In the genomic region with DNA sequence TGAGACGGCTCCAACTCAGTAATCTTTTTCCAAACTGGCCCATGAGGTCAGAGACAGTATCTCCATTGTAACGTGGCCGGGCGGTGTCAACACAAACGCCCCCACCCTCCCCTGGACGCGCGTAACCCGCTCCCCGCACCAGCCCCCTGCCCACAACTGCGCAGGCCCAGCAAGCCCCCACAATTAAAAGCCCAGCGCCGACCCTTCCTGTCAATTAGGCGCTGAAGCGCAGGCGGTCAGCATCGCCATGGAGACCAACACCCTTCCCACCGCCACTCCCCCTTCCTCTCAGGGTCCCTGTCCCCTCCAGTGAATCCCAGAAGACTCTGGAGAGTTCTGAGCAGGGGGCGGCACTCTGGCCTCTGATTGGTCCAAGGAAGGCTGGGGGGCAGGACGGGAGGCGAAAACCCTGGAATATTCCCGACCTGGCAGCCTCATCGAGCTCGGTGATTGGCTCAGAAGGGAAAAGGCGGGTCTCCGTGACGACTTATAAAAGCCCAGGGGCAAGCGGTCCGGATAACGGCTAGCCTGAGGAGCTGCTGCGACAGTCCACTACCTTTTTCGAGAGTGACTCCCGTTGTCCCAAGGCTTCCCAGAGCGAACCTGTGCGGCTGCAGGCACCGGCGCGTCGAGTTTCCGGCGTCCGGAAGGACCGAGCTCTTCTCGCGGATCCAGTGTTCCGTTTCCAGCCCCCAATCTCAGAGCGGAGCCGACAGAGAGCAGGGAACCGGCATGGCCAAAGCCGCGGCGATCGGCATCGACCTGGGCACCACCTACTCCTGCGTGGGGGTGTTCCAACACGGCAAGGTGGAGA, we compare ENCODE assay signal across 8 cellular contexts. TPM values are rescaled to one million over a fixed set of nuclear protein-coding genes. Genes with fewer than 3 reads are reported as not detected.
DNase-seq lines count a peak whose midpoint lies in the region; ATAC-seq and TF ChIP-seq lines count a peak whose summit lies in the region.

A gene (plus strand): TSS at position 519 of the 814 bp plus-strand sequence. CDS start 214 bp downstream, at position 733.
A gene (minus strand): TSS at position 259 of the 814 bp plus-strand sequence. CDS start 3,311 bp downstream, outside the sequence.

- ATAC-seq in HG02642 (IDR thresholded peaks at IDR 0.05; ENCODE audit: poor library complexity, unreplicated experiment) (peak; percentile 40), right lobe of liver (peak; percentile 34 to 78 (median 63)), GM19035 (IDR thresholded peaks at IDR 0.05; ENCODE audit: unreplicated experiment) (no peak)
- peak; percentile 41 for ATAC-seq in activated CD8-positive, alpha-beta memory T cell treated with anti-CD3 and anti-CD28 coated beads, Interleukin-2, amount 10 ng/mL, durations not matched to agents 7 days and 5 days
- ATAC-seq in effector memory CD8-positive, alpha-beta T cell (replicated peaks) = peak; percentile 23

- CTCF ChIA-PET in activated CD8-positive, alpha-beta memory T cell treated with anti-CD3 and anti-CD28 coated beads, Interleukin-2, amount 10 ng/mL, durations not matched to agents 7 days and 5 days (lab: Charles Lee) = interaction anchor here (0.8 to 3.9 kb wide), 7 partner anchors 9 to 75 kb away, joined by 4 to 19 read pairs (median 5); a partner anchor contains a TSS

- DNase-seq in COR-L47 (lab: John Stamatoyannopoulos, UW) (peak; percentile 92), NCI-H526 (lab: John Stamatoyannopoulos, UW) (peak; percentile 97 to 98), right lobe of liver (peak; percentile 96 to 98 (median 97))
- peak; percentile 89 for DNase-seq in activated CD8-positive, alpha-beta memory T cell treated with anti-CD3 and anti-CD28 coated beads, Interleukin-2, amount 10 ng/mL, durations not matched to agents 7 days and 5 days
- peak in 1 of 3 experiments; percentile 18 for DNase-seq in effector memory CD8-positive, alpha-beta T cell
- DNase-seq in stimulated activated CD4-positive, alpha-beta T cell treated with anti-CD3 and anti-CD28 coated beads, Interleukin-4, amount 100 ng/mL, for 24 hours = peak; percentile 65

- H3K27me3 ChIP-seq in right lobe of liver = no peaks in the 10 kb centered on the region

- H3K36me3 ChIP-seq in right lobe of liver = no peaks in the 10 kb centered on the region

- H3K9me3 Mint-ChIP-seq in activated CD8-positive, alpha-beta memory T cell treated with anti-CD3 and anti-CD28 coated beads, Interleukin-2, amount 10 ng/mL, durations not matched to agents 7 days and 5 days (ENCODE audit: low read depth) = no peaks in the 10 kb centered on the region
- no peaks in the 10 kb centered on the region for H3K9me3 Mint-ChIP-seq in effector memory CD8-positive, alpha-beta T cell

- no peak for TF ChIP-seq CTCF in right lobe of liver (IDR thresholded peaks at IDR 0.05)

- peaks cover 56% of the 10 kb centered on the region for H3K4me1 Mint-ChIP-seq in activated CD8-positive, alpha-beta memory T cell treated with anti-CD3 and anti-CD28 coated beads, Interleukin-2, amount 10 ng/mL, durations not matched to agents 7 days and 5 days
- H3K4me1 Mint-ChIP-seq in effector memory CD8-positive, alpha-beta T cell (ENCODE audit: low read depth in 2 of 2) = peaks cover 36 to 40% of the 10 kb centered on the region in 2 donors

- intact Hi-C loops in right lobe of liver (cut with DNase I) = no loop called here

- peaks cover 0 to 27% (median 12%) of the 10 kb centered on the region in 4 donors for H3K4me1 ChIP-seq in right lobe of liver

- H3K27ac Mint-ChIP-seq in activated CD8-positive, alpha-beta memory T cell treated with anti-CD3 and anti-CD28 coated beads, Interleukin-2, amount 10 ng/mL, durations not matched to agents 7 days and 5 days = peak within 1 kb of the TSS; percentile 95
- H3K27ac Mint-ChIP-seq in effector memory CD8-positive, alpha-beta T cell = peak within 1 kb of the TSS; percentile 79 to 95

- TF ChIP-seq POLR2A in right lobe of liver (IDR thresholded peaks at IDR 0.05) = peak; percentile 100

- H3K27me3 Mint-ChIP-seq in activated CD8-positive, alpha-beta memory T cell treated with anti-CD3 and anti-CD28 coated beads, Interleukin-2, amount 10 ng/mL, durations not matched to agents 7 days and 5 days = no peaks in the 10 kb centered on the region
- no peaks in the 10 kb centered on the region for H3K27me3 Mint-ChIP-seq in effector memory CD8-positive, alpha-beta T cell

- peak within 1 kb of the TSS; percentile 91 for H3K4me3 Mint-ChIP-seq in activated CD8-positive, alpha-beta memory T cell treated with anti-CD3 and anti-CD28 coated beads, Interleukin-2, amount 10 ng/mL, durations not matched to agents 7 days and 5 days
- H3K4me3 Mint-ChIP-seq in effector memory CD8-positive, alpha-beta T cell = peak within 1 kb of the TSS; percentile 94 to 97

- H3K36me3 Mint-ChIP-seq in activated CD8-positive, alpha-beta memory T cell treated with anti-CD3 and anti-CD28 coated beads, Interleukin-2, amount 10 ng/mL, durations not matched to agents 7 days and 5 days = peaks cover 18% of the 10 kb centered on the region
- peaks cover 16% of the 10 kb centered on the region for H3K36me3 Mint-ChIP-seq in effector memory CD8-positive, alpha-beta T cell (ENCODE audit: insufficient read depth)

- under 1% methylated on average over 24 of the region's 56 CpGs for WGBS in right lobe of liver (ENCODE audit: insufficient coverage, low coverage, low lambda C conversion rate, missing lambda C conversion rate)

- no peaks in the 10 kb centered on the region for H3K9me3 ChIP-seq in right lobe of liver

- peak within 1 kb of the TSS; percentile 36 to 53 (median 52) for H3K4me3 ChIP-seq in right lobe of liver

- H3K27ac ChIP-seq in right lobe of liver = peak within 1 kb of the TSS; percentile 100

RNA-seq across cellular contexts. Expression of the first gene that starts in this region (rescaled TPM):
- 100 to 1,000 TPM; 124 to 137 TPM for total RNA-seq in activated CD8-positive, alpha-beta memory T cell treated with anti-CD3 and anti-CD28 coated beads, Interleukin-2, amount 10 ng/mL, durations not matched to agents 7 days and 5 days
- 100 to 1,000 TPM in 2 of 6 experiments, 10 to 100 TPM in 4; 73.2 to 442 (median 80.2) TPM for total RNA-seq in right lobe of liver

RNA-seq across cellular contexts. Expression of the second gene that starts in this region (rescaled TPM):
- 1 to 10 TPM; 2.9 to 3.1 TPM for total RNA-seq in activated CD8-positive, alpha-beta memory T cell treated with anti-CD3 and anti-CD28 coated beads, Interleukin-2, amount 10 ng/mL, durations not matched to agents 7 days and 5 days
- total RNA-seq in right lobe of liver = 1 to 10 TPM in 1 of 6 experiments, under 1 TPM in 5; 0.37 to 1.2 (median 0.56) TPM
